2 cellular contexts compared by ENCODE assay signal in genomic region chr3:150620002-150620689, GRCh38.
TF ChIP-seq lines count a peak whose summit lies in the region.

No MANE protein-coding gene starts in this region.

TF ChIP-seq in HEK293, 187 proteins besides CTCF, POLR2A, EP300 and RAD21:
- peak; percentile 71 for TF ChIP-seq PRDM6 (tag by site-specific recombination; IDR thresholded peaks at IDR 0.05)
- TF ChIP-seq IKZF3 (tag by site-specific recombination; IDR thresholded peaks at IDR 0.05) = no peak

TF ChIP-seq in GM12878, 131 proteins besides CTCF, POLR2A, EP300 and RAD21:
- TF ChIP-seq KDM1A (IDR thresholded peaks at IDR 0.05; ENCODE audit: borderline replicate concordance) = no peak
- TF ChIP-seq POLR2AphosphoS5 (IDR thresholded peaks at IDR 0.05; ENCODE audit: low read length) = 0 out of 2 replicates have a peak, but pooled peaks have one; percentile 37
